ENCODE assay signal across 8 cellular contexts in genomic region chr12:47903151-47903611, GRCh38. TPM values are rescaled to one million over a fixed set of nuclear protein-coding genes. Genes with fewer than 3 reads are reported as not detected.
DNase-seq lines count a peak whose midpoint lies in the region; ATAC-seq and TF ChIP-seq lines count a peak whose summit lies in the region.

No MANE protein-coding gene starts in this region.

- no peak for TF ChIP-seq POLR2A in breast epithelium (IDR thresholded peaks at IDR 0.05)
- no peak for TF ChIP-seq POLR2A in sigmoid colon (IDR thresholded peaks at IDR 0.05)

- no peak for TF ChIP-seq EP300 in sigmoid colon (IDR thresholded peaks at IDR 0.05)

- H3K9me3 ChIP-seq in breast epithelium (no peaks in the 10 kb centered on the region), sigmoid colon (no peaks in the 10 kb centered on the region)

- 5 to 20% methylated on average over 3 of the region's 3 CpGs for WGBS in sigmoid colon, 2 donors

- H3K27ac ChIP-seq in breast epithelium (peak overlapping the region; percentile 76 to 84), sigmoid colon (peak overlapping the region in 1 of 4 donors; percentile 63)

- no peak for ATAC-seq in GM21576 (IDR thresholded peaks at IDR 0.05; ENCODE audit: unreplicated experiment)
- no peak for ATAC-seq in GM18861 (IDR thresholded peaks at IDR 0.05; ENCODE audit: unreplicated experiment)
- ATAC-seq in HG03520 (IDR thresholded peaks at IDR 0.05; ENCODE audit: unreplicated experiment) = no peak

- TF ChIP-seq CTCF in GM06990 (IDR thresholded peaks at IDR 0.05; ENCODE audit: insufficient read depth, low read length, poor library complexity, severe bottlenecking) (no peak), breast epithelium (IDR thresholded peaks at IDR 0.05) (no peak), sigmoid colon (IDR thresholded peaks at IDR 0.05) (no peak)

- DNase-seq in GM06990 (ENCODE audit: extremely low read depth, insufficient read length) (no peak), LoVo (ENCODE audit: low spot score) (peak; percentile 44), breast epithelium (ENCODE audit: low spot score in 2 of 2) (no peak), sigmoid colon (peak; percentile 63), SHP77 treated with DMSO at 0.1 percent for 48 hours (lab: John Stamatoyannopoulos, UW) (no peak)

- intact Hi-C loops in breast epithelium (cut with DNase I; ENCODE audit: low total_unique reads) (loop anchor here (10.0 kb wide), 1 partner anchor 52 kb away; no protein-coding TSS in a partner anchor), sigmoid colon (cut with DNase I) (no loop called here)

- H3K4me1 ChIP-seq in breast epithelium = peaks cover 0 to 20% of the 10 kb centered on the region in 2 donors
- H3K4me1 ChIP-seq in sigmoid colon = peaks cover 0 to 30% (median 28%) of the 10 kb centered on the region in 4 donors

- H3K36me3 ChIP-seq in GM06990 (ENCODE audit: control insufficient read depth, insufficient read depth, low read length) (no peaks in the 10 kb centered on the region), breast epithelium (no peaks in the 10 kb centered on the region), sigmoid colon (no peaks in the 10 kb centered on the region)

- 0 out of 2 replicates have a peak, but pooled peaks cover 2% of the 10 kb centered on the region for H3K27me3 ChIP-seq in GM06990 (replicated peaks; ENCODE audit: control insufficient read depth, insufficient read depth, low read length)
- no peaks in the 10 kb centered on the region for H3K27me3 ChIP-seq in breast epithelium
- no peaks in the 10 kb centered on the region for H3K27me3 ChIP-seq in sigmoid colon

- H3K4me3 ChIP-seq in GM06990 (replicated peaks; ENCODE audit: low read depth, low read length) = peak overlapping the region; percentile 60
- H3K4me3 ChIP-seq in breast epithelium = peak overlapping the region in 2 of 3 donors; percentile 60 to 76
- H3K4me3 ChIP-seq in sigmoid colon = no peak overlapping the region

RNA-seq across cellular contexts. Expression of gene VDR, which starts 1.6 kb away (rescaled TPM):
- 10 to 100 TPM in 2 of 3 donors, 1 to 10 TPM in 1; 1.6 to 41.7 (median 16.1) TPM for total RNA-seq in breast epithelium
- total RNA-seq in sigmoid colon = 1 to 10 TPM in 3 of 4 donors, under 1 TPM in 1; 0.71 to 2.5 (median 1.5) TPM
- 10 to 100 TPM; 36.0 to 69.1 (median 60.5) TPM for polyA plus RNA-seq in sigmoid colon

Comparison
In these comparisons a context has a peak if more than half of its experiments do, and no peak if none do; other contexts are left out.
1. DNase-seq: peak in LoVo (single experiment) and sigmoid colon (single experiment); none in GM06990 (single experiment), breast epithelium (0 of 2) and SHP77 treated with DMSO at 0.1 percent for 48 hours (single experiment).
2. H3K4me3 ChIP-seq: peak in GM06990 (single experiment) and breast epithelium (2 of 3); none in sigmoid colon (0 of 4).